10 cellular contexts compared by ENCODE assay signal in genomic region chr9:131645078-131645776, GRCh38.
A peak's percentile ranks its signal among the peaks of the same experiment; 100 is the strongest.
DNase-seq lines count a peak whose midpoint lies in the region; ATAC-seq and TF ChIP-seq lines count a peak whose summit lies in the region.
"Had no signal": no experiment of that assay in that cellular context is flagged by ENCODE, and none has a peak within 500 bp of the region (broad histone marks: within the 10 kb centered on the region; RNA-seq: fewer than 3 reads in every experiment).

No MANE protein-coding gene starts in this region.

- no peak overlapping the region for H2BK12ac ChIP-seq in mesenchymal stem cell (ENCODE audit: low read length in 2 of 2)

- H3K4me1 Mint-ChIP-seq in CD4-positive, alpha-beta memory T cell = peaks cover 26 to 73% (median 44%) of the 10 kb centered on the region in 4 donors

- DNase-seq in CD4-positive, alpha-beta memory T cell = no peak
- peak; percentile 28 for DNase-seq in SKM-1 treated with dmso at 0.1 percent for 144 hours (lab: John Stamatoyannopoulos, UW; ENCODE audit: unreplicated experiment)
- peak; percentile 52 for DNase-seq in mesenchymal stem cell
- DNase-seq in prostate gland (ENCODE audit: low spot score) = no peak
- no peak for DNase-seq in breast epithelium (ENCODE audit: low spot score in 2 of 2)
- DNase-seq: NCI-H2171 had no signal

- TF ChIP-seq CTCF in prostate gland (IDR thresholded peaks at IDR 0.05) (no peak), breast epithelium (IDR thresholded peaks at IDR 0.05) (no peak)

- no peak overlapping the region for H3K4me3 ChIP-seq in CD4-positive, alpha-beta memory T cell (ENCODE audit: low read length in 2 of 2)
- no peak overlapping the region for H3K4me3 ChIP-seq in mesenchymal stem cell (ENCODE audit: insufficient read depth in 1 of 2, low read depth in 1 of 2, low read length in 2 of 2)
- no peak overlapping the region for H3K4me3 ChIP-seq in prostate gland
- no peak overlapping the region for H3K4me3 ChIP-seq in breast epithelium
- H3K4me3 ChIP-seq: lung had no signal

- H4K91ac ChIP-seq in mesenchymal stem cell (ENCODE audit: low read length) = no peak overlapping the region

- no peaks in the 10 kb centered on the region for H3K27me3 Mint-ChIP-seq in CD4-positive, alpha-beta memory T cell

- H3K27ac ChIP-seq in CD4-positive, alpha-beta memory T cell (ENCODE audit: low read depth, low read length) = peak overlapping the region; percentile 28
- H3K27ac ChIP-seq in mesenchymal stem cell (ENCODE audit: low read length, poor library complexity, severe bottlenecking) = no peak overlapping the region
- no peak overlapping the region for H3K27ac ChIP-seq in prostate gland
- H3K27ac ChIP-seq in breast epithelium = peak overlapping the region in 1 of 2 donors; percentile 58

- H3K79me1 ChIP-seq in mesenchymal stem cell (replicated peaks; ENCODE audit: low read length, poor library complexity, severe bottlenecking) = peaks cover 33% of the 10 kb centered on the region

- no peak overlapping the region for H3K4ac ChIP-seq in mesenchymal stem cell (ENCODE audit: low read depth in 1 of 2, low read length in 2 of 2)

- CTCF ChIA-PET in CD4-positive, alpha-beta memory T cell (lab: Charles Lee; ENCODE audit: partially characterized antibody) = interaction anchor here (0.8 to 2.5 kb wide), 2 partner anchors 34 to 94 kb away, joined by 3 to 7 read pairs; partner anchors contain the start of gene RAPGEF1

- H2BK120ac ChIP-seq in mesenchymal stem cell (ENCODE audit: low read depth, low read length) = no peak overlapping the region

- H3K9me3 ChIP-seq in CD4-positive, alpha-beta memory T cell (ENCODE audit: control insufficient read depth in 1 of 2, low read length in 2 of 2) = no peaks in the 10 kb centered on the region
- H3K9me3 ChIP-seq in mesenchymal stem cell (ENCODE audit: control insufficient read depth, low read length) (no peaks in the 10 kb centered on the region), prostate gland (no peaks in the 10 kb centered on the region), breast epithelium (no peaks in the 10 kb centered on the region)

- POLR2A ChIA-PET in CD4-positive, alpha-beta memory T cell (lab: Charles Lee; ENCODE audit: partially characterized antibody) = no interaction called here

- H3K4me3 Mint-ChIP-seq in CD4-positive, alpha-beta memory T cell = peak overlapping the region in 5 of 8 donors; percentile 4 to 71 (median 45)

- H3K36me3 ChIP-seq in CD4-positive, alpha-beta memory T cell (ENCODE audit: insufficient read depth, low read length) = peaks cover 55% of the 10 kb centered on the region
- H3K36me3 ChIP-seq in mesenchymal stem cell (ENCODE audit: control insufficient read depth in 1 of 2, insufficient read depth in 2 of 2, low read depth in 1 of 2, low read length in 2 of 2) = peaks cover 24 to 27% of the 10 kb centered on the region in 2 experiments
- no peaks in the 10 kb centered on the region for H3K36me3 ChIP-seq in prostate gland
- no peaks in the 10 kb centered on the region for H3K36me3 ChIP-seq in breast epithelium

- H3K9me3 Mint-ChIP-seq in CD4-positive, alpha-beta memory T cell = no peaks in the 10 kb centered on the region

- H3K27me3 ChIP-seq in CD4-positive, alpha-beta memory T cell (ENCODE audit: insufficient read depth, low read length) = no peaks in the 10 kb centered on the region
- H3K27me3 ChIP-seq in mesenchymal stem cell (ENCODE audit: control insufficient read depth in 1 of 2, insufficient read depth in 1 of 2, low read length in 2 of 2) (no peaks in the 10 kb centered on the region), prostate gland (replicated peaks; ENCODE audit: insufficient read depth) (no peaks in the 10 kb centered on the region), breast epithelium (no peaks in the 10 kb centered on the region)

- peaks cover 38% of the 10 kb centered on the region for H3K4me1 ChIP-seq in CD4-positive, alpha-beta memory T cell (ENCODE audit: insufficient read depth, low read length)
- peaks cover 15% of the 10 kb centered on the region for H3K4me1 ChIP-seq in mesenchymal stem cell (ENCODE audit: control insufficient read depth, insufficient read depth, low read depth, low read length)
- H3K4me1 ChIP-seq in prostate gland (replicated peaks) = peaks cover 14% of the 10 kb centered on the region
- no peaks in the 10 kb centered on the region for H3K4me1 ChIP-seq in breast epithelium

- H3K18ac ChIP-seq in mesenchymal stem cell (ENCODE audit: low read depth in 1 of 2, low read length in 2 of 2) = no peak overlapping the region

- no peak overlapping the region for H2AFZ ChIP-seq in mesenchymal stem cell (ENCODE audit: low read depth, low read length)

- no peak overlapping the region for H2BK15ac ChIP-seq in mesenchymal stem cell (ENCODE audit: low read depth, poor library complexity, severe bottlenecking)

- peaks cover 29 to 66% of the 10 kb centered on the region in 2 donors for H3K36me3 Mint-ChIP-seq in CD4-positive, alpha-beta memory T cell

- H2BK5ac ChIP-seq in mesenchymal stem cell (ENCODE audit: low read depth, low read length, poor library complexity, severe bottlenecking) = no peak overlapping the region

- no peak overlapping the region for H4K8ac ChIP-seq in mesenchymal stem cell (ENCODE audit: low read length)

- ATAC-seq in GM19468 (IDR thresholded peaks at IDR 0.05; ENCODE audit: extremely low read depth, unreplicated experiment) (peak; percentile 31), HG02938 (IDR thresholded peaks at IDR 0.05; ENCODE audit: unreplicated experiment) (no peak), HG03139 (IDR thresholded peaks at IDR 0.05; ENCODE audit: unreplicated experiment) (no peak)

- no peak overlapping the region for H2AK5ac ChIP-seq in mesenchymal stem cell (ENCODE audit: low read length, severe bottlenecking)

- intact Hi-C loops in CD4-positive, alpha-beta memory T cell (cut with micrococcal nuclease) = loop anchor here (5.0 kb wide), 1 partner anchor 33 kb away; no protein-coding TSS in a partner anchor
- intact Hi-C loops in prostate gland (cut with DNase I) = no loop called here
- intact Hi-C loops in breast epithelium (cut with DNase I; ENCODE audit: low total_unique reads) = no loop called here

- TF ChIP-seq POLR2A in prostate gland (IDR thresholded peaks at IDR 0.05) (no peak), breast epithelium (IDR thresholded peaks at IDR 0.05) (no peak)

- H3K23ac ChIP-seq in mesenchymal stem cell (ENCODE audit: low read length in 2 of 2) = no peak overlapping the region

- peak overlapping the region in 1 of 2 experiments; percentile 18 for H3K14ac ChIP-seq in mesenchymal stem cell (ENCODE audit: low read length in 2 of 2)

- peak overlapping the region; percentile 16 for H3K9ac ChIP-seq in mesenchymal stem cell (ENCODE audit: low read length)

- WGBS in mesenchymal stem cell = 75% methylated on average over 13 of the region's 13 CpGs
- WGBS in prostate gland = 68% methylated on average over 13 of the region's 13 CpGs

- no peak overlapping the region for H3K4me2 ChIP-seq in mesenchymal stem cell (ENCODE audit: low read length, poor library complexity, severe bottlenecking)

- peak overlapping the region; percentile 75 to 94 (median 86) for H3K27ac Mint-ChIP-seq in CD4-positive, alpha-beta memory T cell

Comparison
In these comparisons a context has a peak if more than half of its experiments do, and no peak if none do; other contexts are left out.
1. DNase-seq: peak in SKM-1 treated with dmso at 0.1 percent for 144 hours (single experiment) and mesenchymal stem cell (single experiment); none in CD4-positive, alpha-beta memory T cell (0 of 5), prostate gland (single experiment) and breast epithelium (0 of 2).